14 cellular contexts compared by ENCODE assay signal in the genomic region with DNA sequence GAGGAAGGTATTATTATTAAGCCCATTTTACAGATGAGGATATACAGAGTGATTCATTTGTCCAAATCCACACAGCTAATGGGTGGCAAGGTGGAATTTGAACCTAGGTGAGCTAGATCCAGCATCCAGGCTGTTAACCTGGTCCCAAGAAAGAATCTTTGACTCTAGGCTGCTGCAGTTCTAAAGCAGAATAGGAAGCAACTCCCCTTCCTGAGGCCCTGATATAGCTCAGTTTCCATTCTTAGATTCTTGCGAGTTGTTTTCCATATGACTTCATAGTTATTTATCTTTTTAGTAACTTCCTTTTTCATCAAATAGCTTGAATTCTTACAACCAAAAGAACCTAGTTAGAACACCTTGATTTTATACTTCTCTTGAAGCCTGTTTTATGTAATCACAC. TPM values are rescaled to one million over a fixed set of nuclear protein-coding genes. Genes with fewer than 3 reads are reported as not detected.
DNase-seq lines count a peak whose midpoint lies in the region; ATAC-seq and TF ChIP-seq lines count a peak whose summit lies in the region.
"Had no signal": no experiment of that assay in that cellular context is flagged by ENCODE, and none has a peak within 500 bp of the region (broad histone marks: within the 10 kb centered on the region; RNA-seq: fewer than 3 reads in every experiment).

No MANE protein-coding gene starts in this region.

- H3K4me3 Mint-ChIP-seq in CD4-positive, alpha-beta T cell = no peak overlapping the region
- H3K4me3 Mint-ChIP-seq in activated CD4-positive, alpha-beta memory T cell treated with anti-CD3 and anti-CD28 coated beads, Interleukin-2, amount 10 ng/mL, durations not matched to agents 7 days and 5 days = no peak overlapping the region

- no peak for TF ChIP-seq CTCF in CD4-positive, alpha-beta T cell (IDR thresholded peaks at IDR 0.05)

- DNase-seq in CD4-positive, alpha-beta T cell = no peak
- no peak for DNase-seq in activated CD4-positive, alpha-beta memory T cell treated with anti-CD3 and anti-CD28 coated beads, Interleukin-2, amount 10 ng/mL, durations not matched to agents 7 days and 5 days
- DNase-seq in right cardiac atrium (no peak), cerebellum (ENCODE audit: low spot score) (no peak), ureter (ENCODE audit: low spot score) (no peak), SJCRH30 (no peak), COLO829 (ENCODE audit: low spot score) (no peak)
- DNase-seq: DMS79 treated with DMSO at 0.1 percent for 48 hours; NCI-H1417 treated with DMSO at 0.1 percent for 48 hours; NCI-H2227 treated with DMSO at 0.1 percent for 48 hours; sigmoid colon; stimulated activated CD4-positive, alpha-beta T cell treated with anti-CD3 and anti-CD28 coated beads, Interleukin-2, amount 100 ng/mL, for 24 hours; T1000 had no signal

- H3K27ac ChIP-seq in BLaER1 treated with 17β-estradiol and CSF1 and Interleukin-3, amounts not matched to agents 10 nM and 100 nM = peak overlapping the region in 3 of 11 experiments; percentile 30 to 56 (median 49); a peak in 6 of 22 replicates
- no peak overlapping the region for H3K27ac ChIP-seq in CD4-positive, alpha-beta T cell (ENCODE audit: low read depth, low read length)
- H3K27ac ChIP-seq in right cardiac atrium (ENCODE audit: low read length) (peak overlapping the region; percentile 75), SJCRH30 (no peak overlapping the region)

- peaks cover 96% of the 10 kb centered on the region for H3K36me3 Mint-ChIP-seq in CD4-positive, alpha-beta T cell (ENCODE audit: low read depth)
- H3K36me3 Mint-ChIP-seq in activated CD4-positive, alpha-beta memory T cell treated with anti-CD3 and anti-CD28 coated beads, Interleukin-2, amount 10 ng/mL, durations not matched to agents 7 days and 5 days (ENCODE audit: low read depth) = peaks cover 89% of the 10 kb centered on the region

- peak overlapping the region in 7 of 11 experiments; percentile 1 to 82 (median 25); a peak in 9 of 22 replicates for H3K4me2 ChIP-seq in BLaER1 treated with 17β-estradiol and CSF1 and Interleukin-3, amounts not matched to agents 10 nM and 100 nM

- H3K4me3 ChIP-seq in BLaER1 treated with 17β-estradiol and CSF1 and Interleukin-3, amounts not matched to agents 10 nM and 100 nM = no peak overlapping the region
- no peak overlapping the region for H3K4me3 ChIP-seq in right cardiac atrium (ENCODE audit: low read length)
- H3K4me3 ChIP-seq in SJCRH30 = no peak overlapping the region
- H3K4me3 ChIP-seq: sigmoid colon had no signal

- 42% methylated on average over 1 of the region's 1 CpG for WGBS in right cardiac atrium

- H3K27ac Mint-ChIP-seq in CD4-positive, alpha-beta T cell = peak overlapping the region; percentile 83
- H3K27ac Mint-ChIP-seq in activated CD4-positive, alpha-beta memory T cell treated with anti-CD3 and anti-CD28 coated beads, Interleukin-2, amount 10 ng/mL, durations not matched to agents 7 days and 5 days = peak overlapping the region; percentile 68

- CTCF ChIA-PET in CD4-positive, alpha-beta T cell (lab: Charles Lee) = interaction anchor here (0.6 to 1.8 kb wide), 5 partner anchors 11 to 179 kb away, joined by 3 to 8 read pairs (median 3); no protein-coding TSS in a partner anchor
- CTCF ChIA-PET in activated CD4-positive, alpha-beta memory T cell treated with anti-CD3 and anti-CD28 coated beads, Interleukin-2, amount 10 ng/mL, durations not matched to agents 7 days and 5 days (lab: Charles Lee) = interaction anchor here (1.2 to 3.6 kb wide), 6 partner anchors 9 to 173 kb away, joined by 3 to 18 read pairs (median 6); no protein-coding TSS in a partner anchor

- no peaks in the 10 kb centered on the region for H3K9me3 Mint-ChIP-seq in CD4-positive, alpha-beta T cell
- H3K9me3 Mint-ChIP-seq in activated CD4-positive, alpha-beta memory T cell treated with anti-CD3 and anti-CD28 coated beads, Interleukin-2, amount 10 ng/mL, durations not matched to agents 7 days and 5 days = no peaks in the 10 kb centered on the region

- H3K4me1 Mint-ChIP-seq in CD4-positive, alpha-beta T cell (ENCODE audit: low read depth) = peaks cover 60% of the 10 kb centered on the region
- H3K4me1 Mint-ChIP-seq in activated CD4-positive, alpha-beta memory T cell treated with anti-CD3 and anti-CD28 coated beads, Interleukin-2, amount 10 ng/mL, durations not matched to agents 7 days and 5 days = peaks cover 66% of the 10 kb centered on the region

- POLR2A ChIA-PET in CD4-positive, alpha-beta T cell (lab: Charles Lee) = interaction anchor here (0.6 to 1.2 kb wide), 5 partner anchors 10 to 35 kb away, joined by 3 to 7 read pairs (median 5); no protein-coding TSS in a partner anchor
- POLR2A ChIA-PET in activated CD4-positive, alpha-beta memory T cell treated with anti-CD3 and anti-CD28 coated beads, Interleukin-2, amount 10 ng/mL, durations not matched to agents 7 days and 5 days (lab: Charles Lee) = interaction anchor here (1.1 to 14.5 kb wide), 8 partner anchors 9 to 35 kb away, joined by 3 to 171 read pairs (median 4); no protein-coding TSS in a partner anchor

- H3K9ac ChIP-seq in BLaER1 treated with 17β-estradiol and CSF1 and Interleukin-3, amounts not matched to agents 10 nM and 100 nM = peak overlapping the region in 1 of 11 experiments; percentile 51; a peak in 1 of 22 replicates

- intact Hi-C loops in CD4-positive, alpha-beta T cell (cut with DNase I, micrococcal nuclease) = no loop called here
- intact Hi-C loops in right cardiac atrium (cut with DNase I) = no loop called here

- no peaks in the 10 kb centered on the region for H3K9me3 ChIP-seq in BLaER1 treated with 17β-estradiol and CSF1 and Interleukin-3, amounts not matched to agents 10 nM and 100 nM (replicated peaks in 1 of 11)
- no peaks in the 10 kb centered on the region for H3K9me3 ChIP-seq in CD4-positive, alpha-beta T cell (ENCODE audit: control insufficient read depth, low read length)
- H3K9me3 ChIP-seq in right cardiac atrium (ENCODE audit: control insufficient read depth, low read length) (no peaks in the 10 kb centered on the region), SJCRH30 (replicated peaks) (0 out of 2 replicates have a peak, but pooled peaks cover 3% of the 10 kb centered on the region)
- H3K9me3 ChIP-seq: sigmoid colon had no signal

- peaks cover 89 to 99% (median 95%) of the 10 kb centered on the region in 11 experiments for H3K36me3 ChIP-seq in BLaER1 treated with 17β-estradiol and CSF1 and Interleukin-3, amounts not matched to agents 10 nM and 100 nM
- H3K36me3 ChIP-seq in SJCRH30 = no peaks in the 10 kb centered on the region; the same call in 1 of the 2 replicates

- H3K27me3 Mint-ChIP-seq in CD4-positive, alpha-beta T cell = no peaks in the 10 kb centered on the region
- no peaks in the 10 kb centered on the region for H3K27me3 Mint-ChIP-seq in activated CD4-positive, alpha-beta memory T cell treated with anti-CD3 and anti-CD28 coated beads, Interleukin-2, amount 10 ng/mL, durations not matched to agents 7 days and 5 days

- ATAC-seq in CD4-positive, alpha-beta T cell (ENCODE audit: poor library complexity) = no peak
- peak; percentile 70 to 86 for ATAC-seq in right cardiac atrium

- peaks cover 6 to 41% (median 21%) of the 10 kb centered on the region in 10 experiments; a peak in 18 of 20 replicates for H3K4me1 ChIP-seq in BLaER1 treated with 17β-estradiol and CSF1 and Interleukin-3, amounts not matched to agents 10 nM and 100 nM
- H3K4me1 ChIP-seq in right cardiac atrium (ENCODE audit: control insufficient read depth, insufficient read depth, low read length) (no peaks in the 10 kb centered on the region), SJCRH30 (no peaks in the 10 kb centered on the region)
- H3K4me1 ChIP-seq: sigmoid colon had no signal

- no peaks in the 10 kb centered on the region for H3K27me3 ChIP-seq in BLaER1 treated with 17β-estradiol and CSF1 and Interleukin-3, amounts not matched to agents 10 nM and 100 nM
- no peaks in the 10 kb centered on the region for H3K27me3 ChIP-seq in CD4-positive, alpha-beta T cell (ENCODE audit: control insufficient read depth, insufficient read depth, low read length)
- H3K27me3 ChIP-seq in right cardiac atrium (ENCODE audit: control insufficient read depth, insufficient read depth) = no peaks in the 10 kb centered on the region
- H3K27me3 ChIP-seq in SJCRH30 = no peaks in the 10 kb centered on the region
- H3K27me3 ChIP-seq: sigmoid colon had no signal

- H4K20me1 ChIP-seq in BLaER1 treated with 17β-estradiol and CSF1 and Interleukin-3, amounts not matched to agents 10 nM and 100 nM = peaks cover 22 to 88% (median 72%) of the 10 kb centered on the region in 11 experiments; a peak in 21 of 22 replicates

RNA-seq across cellular contexts. Expression of gene ZC3HAV1L, which starts 24.1 kb away (rescaled TPM):
- under 1 TPM; 0.44 to 0.50 TPM for total RNA-seq in CD4-positive, alpha-beta T cell
- total RNA-seq in activated CD4-positive, alpha-beta memory T cell treated with anti-CD3 and anti-CD28 coated beads, Interleukin-2, amount 10 ng/mL, durations not matched to agents 7 days and 5 days = 10 to 100 TPM; 16.7 to 17.8 TPM
- total RNA-seq in right cardiac atrium (1 to 10 TPM; 4.4 to 5.5 (median 5.3) TPM), cerebellum (19.5 TPM), ureter (16.2 TPM)
- polyA plus RNA-seq in right cardiac atrium = 0.86 TPM
- total RNA-seq in SJCRH30 (2014; rRNA removed; shearing (Covaris generic)) = 57.1 and 62.4 TPM in 2 replicates

RNA-seq across cellular contexts. Expression of gene ZC3HAV1, which starts 49.6 kb away (rescaled TPM):
- total RNA-seq in CD4-positive, alpha-beta T cell = 100 to 1,000 TPM; 169 to 178 TPM
- 100 to 1,000 TPM; 129 to 133 TPM for total RNA-seq in activated CD4-positive, alpha-beta memory T cell treated with anti-CD3 and anti-CD28 coated beads, Interleukin-2, amount 10 ng/mL, durations not matched to agents 7 days and 5 days
- total RNA-seq in right cardiac atrium (10 to 100 TPM in 2 of 4 donors, 1 to 10 TPM in 2; 7.6 to 14.1 (median 10.0) TPM), cerebellum (6.3 TPM), ureter (30.0 TPM)
- 4.1 TPM for polyA plus RNA-seq in right cardiac atrium
- 11.0 and 11.1 TPM in 2 replicates for total RNA-seq in SJCRH30 (2014; rRNA removed; shearing (Covaris generic))
